1 cellular context compared by ENCODE assay signal in genomic region chr15:49293941-49294340, GRCh38.
TF ChIP-seq lines count a peak whose summit lies in the region.

No MANE protein-coding gene starts in this region.

TF ChIP-seq in HEK293, 187 proteins besides CTCF, POLR2A, EP300 and RAD21 (continued from another document):
- TF ChIP-seq ZNF266 (tag by site-specific recombination; IDR thresholded peaks at IDR 0.05; ENCODE audit: low read depth): 0 out of 2 replicates have a peak, but pooled peaks have one; percentile 43
- TF ChIP-seq ZFP37 (tag by site-specific recombination; IDR thresholded peaks at IDR 0.05): peak; percentile 72; the same call in 1 of the 2 replicates
- TF ChIP-seq ZNF121 (tag by site-specific recombination; IDR thresholded peaks at IDR 0.05): no peak
- peak; percentile 44; the same call in 1 of the 2 replicates for TF ChIP-seq ZNF292 (tag by site-specific recombination; IDR thresholded peaks at IDR 0.05; ENCODE audit: borderline replicate concordance, low read depth)
- TF ChIP-seq, protein P1, sequence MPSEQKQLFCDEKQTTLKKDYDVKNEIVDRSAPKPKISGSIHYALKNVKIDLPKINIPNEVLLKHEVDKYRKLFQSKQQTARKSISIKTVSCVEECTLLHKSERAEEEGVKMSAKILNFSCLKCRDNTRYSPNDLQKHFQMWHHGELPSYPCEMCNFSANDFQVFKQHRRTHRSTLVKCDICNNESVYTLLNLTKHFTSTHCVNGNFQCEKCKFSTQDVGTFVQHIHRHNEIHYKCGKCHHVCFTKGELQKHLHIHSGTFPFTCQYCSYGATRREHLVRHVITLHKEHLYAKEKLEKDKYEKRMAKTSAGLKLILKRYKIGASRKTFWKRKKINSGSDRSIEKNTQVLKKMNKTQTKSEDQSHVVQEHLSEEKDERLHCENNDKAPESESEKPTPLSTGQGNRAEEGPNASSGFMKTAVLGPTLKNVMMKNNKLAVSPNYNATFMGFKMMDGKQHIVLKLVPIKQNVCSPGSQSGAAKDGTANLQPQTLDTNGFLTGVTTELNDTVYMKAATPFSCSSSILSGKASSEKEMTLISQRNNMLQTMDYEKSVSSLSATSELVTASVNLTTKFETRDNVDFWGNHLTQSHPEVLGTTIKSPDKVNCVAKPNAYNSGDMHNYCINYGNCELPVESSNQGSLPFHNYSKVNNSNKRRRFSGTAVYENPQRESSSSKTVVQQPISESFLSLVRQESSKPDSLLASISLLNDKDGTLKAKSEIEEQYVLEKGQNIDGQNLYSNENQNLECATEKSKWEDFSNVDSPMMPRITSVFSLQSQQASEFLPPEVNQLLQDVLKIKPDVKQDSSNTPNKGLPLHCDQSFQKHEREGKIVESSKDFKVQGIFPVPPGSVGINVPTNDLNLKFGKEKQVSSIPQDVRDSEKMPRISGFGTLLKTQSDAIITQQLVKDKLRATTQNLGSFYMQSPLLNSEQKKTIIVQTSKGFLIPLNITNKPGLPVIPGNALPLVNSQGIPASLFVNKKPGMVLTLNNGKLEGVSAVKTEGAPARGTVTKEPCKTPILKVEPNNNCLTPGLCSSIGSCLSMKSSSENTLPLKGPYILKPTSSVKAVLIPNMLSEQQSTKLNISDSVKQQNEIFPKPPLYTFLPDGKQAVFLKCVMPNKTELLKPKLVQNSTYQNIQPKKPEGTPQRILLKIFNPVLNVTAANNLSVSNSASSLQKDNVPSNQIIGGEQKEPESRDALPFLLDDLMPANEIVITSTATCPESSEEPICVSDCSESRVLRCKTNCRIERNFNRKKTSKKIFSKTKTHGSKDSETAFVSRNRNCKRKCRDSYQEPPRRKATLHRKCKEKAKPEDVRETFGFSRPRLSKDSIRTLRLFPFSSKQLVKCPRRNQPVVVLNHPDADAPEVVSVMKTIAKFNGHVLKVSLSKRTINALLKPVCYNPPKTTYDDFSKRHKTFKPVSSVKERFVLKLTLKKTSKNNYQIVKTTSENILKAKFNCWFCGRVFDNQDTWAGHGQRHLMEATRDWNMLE (tag by site-specific recombination; conservative IDR thresholded peaks at IDR 0.05; ENCODE audit: low read depth): peak; percentile 89
- peak; percentile 52; the same call in 1 of the 2 replicates for TF ChIP-seq ZNF433 (tag by site-specific recombination; IDR thresholded peaks at IDR 0.05; ENCODE audit: low read depth)
- peak; percentile 41 for TF ChIP-seq ZNF654 (tag by site-specific recombination; IDR thresholded peaks at IDR 0.05; ENCODE audit: low read depth)
- 0 out of 2 replicates have a peak, but pooled peaks have one; percentile 16 for TF ChIP-seq AEBP2 (tag by site-specific recombination; IDR thresholded peaks at IDR 0.05; ENCODE audit: borderline replicate concordance)
- peak; percentile 91 for TF ChIP-seq ZNF426 (tag by site-specific recombination; IDR thresholded peaks at IDR 0.05)
- 0 out of 2 replicates have a peak, but pooled peaks have one; percentile 48 for TF ChIP-seq ZNF202 (tag by site-specific recombination; IDR thresholded peaks at IDR 0.05; ENCODE audit: borderline replicate concordance)
- TF ChIP-seq ZNF223 (tag by site-specific recombination; IDR thresholded peaks at IDR 0.05): no peak
- no peak for TF ChIP-seq MEIS1 (CRISPR knock-in tag; IDR thresholded peaks at IDR 0.05; ENCODE audit: borderline replicate concordance)
- TF ChIP-seq, protein P2, sequence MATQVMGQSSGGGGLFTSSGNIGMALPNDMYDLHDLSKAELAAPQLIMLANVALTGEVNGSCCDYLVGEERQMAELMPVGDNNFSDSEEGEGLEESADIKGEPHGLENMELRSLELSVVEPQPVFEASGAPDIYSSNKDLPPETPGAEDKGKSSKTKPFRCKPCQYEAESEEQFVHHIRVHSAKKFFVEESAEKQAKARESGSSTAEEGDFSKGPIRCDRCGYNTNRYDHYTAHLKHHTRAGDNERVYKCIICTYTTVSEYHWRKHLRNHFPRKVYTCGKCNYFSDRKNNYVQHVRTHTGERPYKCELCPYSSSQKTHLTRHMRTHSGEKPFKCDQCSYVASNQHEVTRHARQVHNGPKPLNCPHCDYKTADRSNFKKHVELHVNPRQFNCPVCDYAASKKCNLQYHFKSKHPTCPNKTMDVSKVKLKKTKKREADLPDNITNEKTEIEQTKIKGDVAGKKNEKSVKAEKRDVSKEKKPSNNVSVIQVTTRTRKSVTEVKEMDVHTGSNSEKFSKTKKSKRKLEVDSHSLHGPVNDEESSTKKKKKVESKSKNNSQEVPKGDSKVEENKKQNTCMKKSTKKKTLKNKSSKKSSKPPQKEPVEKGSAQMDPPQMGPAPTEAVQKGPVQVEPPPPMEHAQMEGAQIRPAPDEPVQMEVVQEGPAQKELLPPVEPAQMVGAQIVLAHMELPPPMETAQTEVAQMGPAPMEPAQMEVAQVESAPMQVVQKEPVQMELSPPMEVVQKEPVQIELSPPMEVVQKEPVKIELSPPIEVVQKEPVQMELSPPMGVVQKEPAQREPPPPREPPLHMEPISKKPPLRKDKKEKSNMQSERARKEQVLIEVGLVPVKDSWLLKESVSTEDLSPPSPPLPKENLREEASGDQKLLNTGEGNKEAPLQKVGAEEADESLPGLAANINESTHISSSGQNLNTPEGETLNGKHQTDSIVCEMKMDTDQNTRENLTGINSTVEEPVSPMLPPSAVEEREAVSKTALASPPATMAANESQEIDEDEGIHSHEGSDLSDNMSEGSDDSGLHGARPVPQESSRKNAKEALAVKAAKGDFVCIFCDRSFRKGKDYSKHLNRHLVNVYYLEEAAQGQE (tag by site-specific recombination; IDR thresholded peaks at IDR 0.05): peak; percentile 52; the same call in 1 of the 2 replicates
- TF ChIP-seq SALL2 (tag by site-specific recombination; IDR thresholded peaks at IDR 0.05; ENCODE audit: borderline replicate concordance): no peak
- TF ChIP-seq ZNF560 (tag by site-specific recombination; IDR thresholded peaks at IDR 0.05; ENCODE audit: borderline replicate concordance): peak; percentile 92
- peak; percentile 30; the same call in 1 of the 2 replicates for TF ChIP-seq ZBTB21 (tag by site-specific recombination; IDR thresholded peaks at IDR 0.05)
- TF ChIP-seq, protein P3, sequence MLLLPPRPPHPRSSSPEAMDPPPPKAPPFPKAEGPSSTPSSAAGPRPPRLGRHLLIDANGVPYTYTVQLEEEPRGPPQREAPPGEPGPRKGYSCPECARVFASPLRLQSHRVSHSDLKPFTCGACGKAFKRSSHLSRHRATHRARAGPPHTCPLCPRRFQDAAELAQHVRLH (tag by site-specific recombination; IDR thresholded peaks at IDR 0.05): 0 out of 2 replicates have a peak, but pooled peaks have one; percentile 32
- peak; percentile 41; the same call in 1 of the 2 replicates for TF ChIP-seq ZNF629 (tag by site-specific recombination; IDR thresholded peaks at IDR 0.05)
- peak; percentile 81 for TF ChIP-seq ZNF555 (tag by site-specific recombination; conservative IDR thresholded peaks at IDR 0.05)
- 0 out of 2 replicates have a peak, but pooled peaks have one; percentile 38 for TF ChIP-seq ZFP3 (tag by site-specific recombination; IDR thresholded peaks at IDR 0.05; ENCODE audit: low read depth)
- TF ChIP-seq ZNF837 (tag by site-specific recombination; IDR thresholded peaks at IDR 0.05): no peak
- peak; percentile 43; the same call in 1 of the 2 replicates for TF ChIP-seq ZNF664 (tag by site-specific recombination; IDR thresholded peaks at IDR 0.05)
- no peak for TF ChIP-seq HOXC10 (CRISPR knock-in tag; IDR thresholded peaks at IDR 0.05)
- peak; percentile 52 for TF ChIP-seq ZNF510 (tag by site-specific recombination; IDR thresholded peaks at IDR 0.05; ENCODE audit: insufficient replicate concordance)
- TF ChIP-seq ZNF529 (tag by site-specific recombination; IDR thresholded peaks at IDR 0.05; ENCODE audit: insufficient replicate concordance): peak; percentile 44
- TF ChIP-seq ZNF394 (tag by site-specific recombination; IDR thresholded peaks at IDR 0.05; ENCODE audit: borderline replicate concordance): peak; percentile 96
